In genomic region chr1:154627247-154628121, GRCh38 we compare ENCODE assay signal across 1 cellular context.
A peak's percentile ranks its signal among the peaks of the same experiment; 100 is the strongest.
TF ChIP-seq lines count a peak whose summit lies in the region.

No MANE protein-coding gene starts in this region.

TF ChIP-seq in HepG2, 621 proteins besides CTCF, POLR2A, EP300 and RAD21 (continued from another document and continues in another):
- TF ChIP-seq ZNF781 (CRISPR knock-in tag; IDR thresholded peaks at IDR 0.05; ENCODE audit: borderline replicate concordance, not compliant biosample characterization) (no peak), FLYWCH1 (CRISPR knock-in tag; IDR thresholded peaks at IDR 0.05) (no peak), NFE2 (CRISPR knock-in tag; IDR thresholded peaks at IDR 0.05) (no peak), REL (CRISPR knock-in tag; conservative IDR thresholded peaks at IDR 0.05) (0 out of 2 replicates have a peak, but pooled peaks have one; percentile 42), ZNF678 (CRISPR knock-in tag; IDR thresholded peaks at IDR 0.05) (no peak), ZNF563 (CRISPR knock-in tag; IDR thresholded peaks at IDR 0.05) (no peak), ARID5B (CRISPR knock-in tag; IDR thresholded peaks at IDR 0.05) (peak; percentile 38), ZNF460 (CRISPR knock-in tag; IDR thresholded peaks at IDR 0.05; ENCODE audit: borderline replicate concordance) (no peak), NCOA2 (CRISPR knock-in tag; IDR thresholded peaks at IDR 0.05) (no peak), ZNF75D (CRISPR knock-in tag; IDR thresholded peaks at IDR 0.05; ENCODE audit: borderline replicate concordance) (no peak), MTF2 (CRISPR knock-in tag; IDR thresholded peaks at IDR 0.05; ENCODE audit: borderline replicate concordance) (peak; percentile 89; the same call in 1 of the 2 replicates), ZNF335 (CRISPR knock-in tag; IDR thresholded peaks at IDR 0.05) (peak; percentile 60; the same call in 1 of the 2 replicates), ZMAT5 (CRISPR knock-in tag; IDR thresholded peaks at IDR 0.05; ENCODE audit: borderline replicate concordance, low read depth) (no peak), ZBTB42 (CRISPR knock-in tag; IDR thresholded peaks at IDR 0.05) (no peak), ZNF556 (CRISPR knock-in tag; IDR thresholded peaks at IDR 0.05; ENCODE audit: borderline replicate concordance) (peak; percentile 63; the same call in 1 of the 2 replicates), MTA3 (CRISPR knock-in tag; IDR thresholded peaks at IDR 0.05) (no peak), IKZF5 (CRISPR knock-in tag; IDR thresholded peaks at IDR 0.05) (peak; percentile 17; the same call in 1 of the 2 replicates), MLLT10 (CRISPR knock-in tag; IDR thresholded peaks at IDR 0.05) (no peak), ZNF567 (CRISPR knock-in tag; IDR thresholded peaks at IDR 0.05; ENCODE audit: borderline replicate concordance) (no peak), ZNF891 (CRISPR knock-in tag; IDR thresholded peaks at IDR 0.05) (peak; percentile 89), SP140L (CRISPR knock-in tag; IDR thresholded peaks at IDR 0.05; ENCODE audit: borderline replicate concordance) (no peak), ZNF251 (CRISPR knock-in tag; IDR thresholded peaks at IDR 0.05) (no peak), ZNF776 (CRISPR knock-in tag; IDR thresholded peaks at IDR 0.05) (no peak), ERF (CRISPR knock-in tag; IDR thresholded peaks at IDR 0.05) (no peak), KLF13 (CRISPR knock-in tag; IDR thresholded peaks at IDR 0.05) (0 out of 2 replicates have a peak, but pooled peaks have one; percentile 53), ZNF747 (CRISPR knock-in tag; IDR thresholded peaks at IDR 0.05; ENCODE audit: borderline replicate concordance) (no peak), IRF9 (CRISPR knock-in tag; IDR thresholded peaks at IDR 0.05; ENCODE audit: borderline replicate concordance) (peak; percentile 68; the same call in 1 of the 2 replicates), MTF1 (CRISPR knock-in tag; IDR thresholded peaks at IDR 0.05) (no peak), MIXL1 (CRISPR knock-in tag; IDR thresholded peaks at IDR 0.05) (no peak; the same call in 1 of the 2 replicates), SP1 (IDR thresholded peaks at IDR 0.05) (no peak), SP1 (CRISPR knock-in tag; IDR thresholded peaks at IDR 0.05) (no peak), ZNF296 (CRISPR knock-in tag; conservative IDR thresholded peaks at IDR 0.05) (no peak), HNF4A (CRISPR knock-in tag; IDR thresholded peaks at IDR 0.05) (no peak; the same call in 1 of the 2 replicates), ZBTB8A (CRISPR knock-in tag; IDR thresholded peaks at IDR 0.05; ENCODE audit: borderline replicate concordance, low read depth) (0 out of 2 replicates have a peak, but pooled peaks have one; percentile 64), SOX6 (IDR thresholded peaks at IDR 0.05) (no peak), SOX6 (CRISPR knock-in tag; IDR thresholded peaks at IDR 0.05) (0 out of 2 replicates have a peak, but pooled peaks have one; percentile 27), HIVEP1 (CRISPR knock-in tag; IDR thresholded peaks at IDR 0.05) (no peak), TEAD3 (CRISPR knock-in tag; optimal IDR thresholded peaks at IDR 0.05; ENCODE audit: borderline replicate concordance) (peak; percentile 44), ZFP82 (CRISPR knock-in tag; IDR thresholded peaks at IDR 0.05; ENCODE audit: borderline replicate concordance) (no peak), KLF12 (CRISPR knock-in tag; IDR thresholded peaks at IDR 0.05; ENCODE audit: borderline replicate concordance) (no peak), MNT (IDR thresholded peaks at IDR 0.05) (0 out of 2 replicates have a peak, but pooled peaks have one; percentile 30), REST (IDR thresholded peaks at IDR 0.05; ENCODE audit: borderline replicate concordance in 1 of 2, low read depth in 1 of 2, low read length in 2 of 2) (peak in 1 of 2 experiments; percentile 37; a peak in 1 of 4 replicates), GABPB1 (CRISPR knock-in tag; IDR thresholded peaks at IDR 0.05) (peak; percentile 70), KLF9 (CRISPR knock-in tag; IDR thresholded peaks at IDR 0.05; ENCODE audit: low read depth) (no peak; the same call in 1 of the 2 replicates), ZNF790 (CRISPR knock-in tag; IDR thresholded peaks at IDR 0.05; ENCODE audit: borderline replicate concordance) (no peak), ZNF333 (CRISPR knock-in tag; IDR thresholded peaks at IDR 0.05; ENCODE audit: borderline replicate concordance) (no peak), KLF15 (CRISPR knock-in tag; IDR thresholded peaks at IDR 0.05; ENCODE audit: borderline replicate concordance) (no peak), ZNF609 (CRISPR knock-in tag; IDR thresholded peaks at IDR 0.05; ENCODE audit: borderline replicate concordance) (no peak), ZNF512 (CRISPR knock-in tag; IDR thresholded peaks at IDR 0.05) (no peak; the same call in 1 of the 2 replicates), SYNCRIP (IDR thresholded peaks at IDR 0.05; ENCODE audit: insufficient read depth, low read depth, low read length) (no peak), DMAP1 (CRISPR knock-in tag; IDR thresholded peaks at IDR 0.05) (peak; percentile 93)
